Comparison of ENCODE assay signal across 22 cellular contexts in the genomic region with DNA sequence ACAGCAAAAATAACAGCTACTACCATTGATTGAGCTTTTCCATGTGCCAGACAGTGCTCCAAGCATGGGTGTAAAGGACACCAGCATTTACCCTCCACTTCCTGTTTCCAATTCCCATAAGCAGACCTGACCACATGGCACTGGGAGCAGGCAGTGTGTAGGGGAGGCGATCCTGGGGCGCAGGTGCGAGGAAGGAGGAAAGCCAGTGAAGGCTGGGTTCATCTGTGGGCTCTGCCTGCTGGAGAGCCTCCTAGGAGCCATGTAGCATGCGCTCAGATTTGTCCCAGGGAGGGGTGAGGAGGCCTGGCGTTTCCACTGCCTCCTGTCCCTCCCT. TPM values are rescaled to one million over a fixed set of nuclear protein-coding genes. Genes with fewer than 3 reads are reported as not detected.
"Had no signal": no experiment of that assay in that cellular context is flagged by ENCODE, and none has a peak within 500 bp of the region (broad histone marks: within the 10 kb centered on the region; RNA-seq: fewer than 3 reads in every experiment).

No MANE protein-coding gene starts in this region.

- H3K36me3 Mint-ChIP-seq: activated naive CD8-positive, alpha-beta T cell treated with anti-CD3 and anti-CD28 coated beads, Interleukin-2, amount 10 ng/mL, durations not matched to agents 7 days and 5 days had no signal

- H3K4me1 ChIP-seq: adrenal gland had no signal

- H3K4me3 Mint-ChIP-seq: activated B cell treated with CpG ODN at 0.5 μM for 24 hours; activated CD4-positive, alpha-beta T cell treated with anti-CD3 and anti-CD28 coated beads, Interleukin-2, amount 10 ng/mL, durations not matched to agents 24 days and 14 days; activated naive CD8-positive, alpha-beta T cell treated with anti-CD3 and anti-CD28 coated beads, Interleukin-2, amount 10 ng/mL, durations not matched to agents 7 days and 5 days; T-helper 17 cell had no signal

- H3K9me3 ChIP-seq: adrenal gland had no signal

- H3K9me3 Mint-ChIP-seq: activated B cell treated with CpG ODN at 0.5 μM for 24 hours; activated CD4-positive, alpha-beta T cell treated with anti-CD3 and anti-CD28 coated beads, Interleukin-2, amount 10 ng/mL, durations not matched to agents 24 days and 14 days; activated naive CD8-positive, alpha-beta T cell treated with anti-CD3 and anti-CD28 coated beads, Interleukin-2, amount 10 ng/mL, durations not matched to agents 7 days and 5 days had no signal

- H3K27me3 ChIP-seq: adrenal gland had no signal

- H3K27ac Mint-ChIP-seq: activated B cell treated with CpG ODN at 0.5 μM for 24 hours; activated CD4-positive, alpha-beta T cell treated with anti-CD3 and anti-CD28 coated beads, Interleukin-2, amount 10 ng/mL, durations not matched to agents 24 days and 14 days; activated naive CD8-positive, alpha-beta T cell treated with anti-CD3 and anti-CD28 coated beads, Interleukin-2, amount 10 ng/mL, durations not matched to agents 7 days and 5 days; T-helper 17 cell had no signal

- DNase-seq: activated B cell treated with CpG ODN at 0.5 μM for 24 hours; activated CD4-positive, alpha-beta T cell treated with anti-CD3 and anti-CD28 coated beads for 1 hour; activated CD4-positive, alpha-beta T cell treated with anti-CD3 and anti-CD28 coated beads, Interleukin-2, amount 10 ng/mL, durations not matched to agents 24 days and 14 days; activated CD4-positive, alpha-beta T cell treated with anti-CD3 and anti-CD28 coated beads, Interleukin-2, amount 50 U/mL, for 48 hours; activated naive CD8-positive, alpha-beta T cell treated with anti-CD3 and anti-CD28 coated beads, Interleukin-2, amount 10 ng/mL, durations not matched to agents 7 days and 5 days; activated T-cell treated with anti-CD3 and anti-CD28 coated beads for 4 hours; adrenal gland; anterior cingulate cortex; caudate nucleus; Kasumi-1; NCI-H1048; NCI-H146; NCI-H187 treated with DMSO at 0.1 percent for 48 hours; NCI-H2081 treated with DMSO at 0.1 percent for 48 hours; NCI-H446; NCI-H524; NCI-H748 treated with DMSO at 0.1 percent for 48 hours; SIG-M5; T-helper 17 cell; T-helper 9 cell had no signal

- H3K27me3 Mint-ChIP-seq: activated B cell treated with CpG ODN at 0.5 μM for 24 hours; activated CD4-positive, alpha-beta T cell treated with anti-CD3 and anti-CD28 coated beads, Interleukin-2, amount 10 ng/mL, durations not matched to agents 24 days and 14 days; activated naive CD8-positive, alpha-beta T cell treated with anti-CD3 and anti-CD28 coated beads, Interleukin-2, amount 10 ng/mL, durations not matched to agents 7 days and 5 days; T-helper 17 cell had no signal

- H3K4me3 ChIP-seq: adrenal gland had no signal

- H3K36me3 ChIP-seq: adrenal gland had no signal

- H3K27ac ChIP-seq: adrenal gland had no signal

RNA-seq across cellular contexts. Expression of gene SNX20, which starts 56.7 kb away (rescaled TPM):
- total RNA-seq: cerebellum, RPMI7951 had no signal
